Comparison of ENCODE assay signal across 8 cellular contexts in the genomic region with DNA sequence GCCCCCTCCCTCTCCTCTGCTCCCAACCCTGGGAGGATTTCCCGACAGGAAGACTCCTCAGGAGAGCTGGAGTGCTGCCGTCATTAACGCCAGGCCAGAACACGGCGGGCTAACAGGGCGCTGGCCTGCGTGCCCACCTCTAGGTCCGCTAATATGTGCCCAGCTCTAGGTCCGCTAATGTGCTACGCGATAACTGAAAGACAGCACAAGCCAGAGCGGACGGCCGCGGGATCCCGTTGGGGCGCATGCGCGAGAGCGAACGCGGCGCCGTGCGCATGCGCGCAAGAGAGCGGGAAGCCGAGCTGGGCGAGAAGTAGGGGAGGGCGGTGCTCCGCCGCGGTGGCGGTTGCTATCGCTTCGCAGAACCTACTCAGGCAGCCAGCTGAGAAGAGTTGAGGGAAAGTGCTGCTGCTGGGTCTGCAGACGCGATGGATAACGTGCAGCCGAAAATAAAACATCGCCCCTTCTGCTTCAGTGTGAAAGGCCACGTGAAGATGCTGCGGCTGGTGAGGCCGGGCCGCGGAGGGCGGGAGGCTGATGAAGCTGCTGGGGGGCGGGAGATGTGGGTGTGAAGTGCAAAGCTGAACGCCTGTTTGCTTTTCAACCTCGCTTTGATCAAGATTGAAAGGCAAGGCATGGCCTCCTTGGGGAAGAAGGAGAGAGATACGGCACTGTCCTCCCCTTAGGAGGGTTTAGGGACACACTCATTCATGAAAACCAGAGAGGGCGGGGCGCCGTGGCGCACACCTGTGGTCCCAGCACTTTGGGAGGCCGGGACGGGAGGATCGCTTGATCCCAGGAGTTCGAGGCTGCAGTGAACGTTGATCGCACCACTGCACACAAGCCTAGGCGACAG. TPM values are rescaled to one million over a fixed set of nuclear protein-coding genes. Genes with fewer than 3 reads are reported as not detected.
DNase-seq lines count a peak whose midpoint lies in the region; ATAC-seq, FAIRE-seq and TF ChIP-seq lines count a peak whose summit lies in the region.

A gene with protein sequence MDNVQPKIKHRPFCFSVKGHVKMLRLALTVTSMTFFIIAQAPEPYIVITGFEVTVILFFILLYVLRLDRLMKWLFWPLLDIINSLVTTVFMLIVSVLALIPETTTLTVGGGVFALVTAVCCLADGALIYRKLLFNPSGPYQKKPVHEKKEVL (plus strand): TSS at position 289 of the 856 bp plus-strand sequence. CDS start 140 bp downstream, at position 429.

- peak within 1 kb of the TSS; percentile 69 for H3K9ac ChIP-seq in endothelial cell of umbilical vein (replicated peaks; ENCODE audit: extremely low read depth, insufficient read depth, low read length)

- H3K4me2 ChIP-seq in OCI-LY7 (ENCODE audit: low read length): peak within 1 kb of the TSS; percentile 95
- H3K4me2 ChIP-seq in endothelial cell of umbilical vein (ENCODE audit: insufficient read depth, low read length): peak within 1 kb of the TSS; percentile 94

- no peaks in the 10 kb centered on the region for H3K9me1 ChIP-seq in endothelial cell of umbilical vein (replicated peaks; ENCODE audit: control insufficient read depth, extremely low read depth, insufficient read depth, low read length)

- POLR2A ChIA-PET in OCI-LY7 (lab: Charles Lee) (interaction anchor here (0.6 to 3.8 kb wide), 12 partner anchors 9 to 144 kb away, joined by 3 to 23 read pairs (median 5); no protein-coding TSS in a partner anchor), endothelial cell of umbilical vein (lab: Charles Lee) (interaction anchor here (0.7 kb wide), 1 partner anchor 40 kb away, joined by 4 read pairs; no protein-coding TSS in a partner anchor)

- H3K4me1 ChIP-seq in OCI-LY7 (ENCODE audit: insufficient read depth, low read length, poor library complexity, severe bottlenecking) (peaks cover 70% of the 10 kb centered on the region), endothelial cell of umbilical vein (ENCODE audit: control insufficient read depth, extremely low read depth, insufficient read depth, low read length) (peaks cover 32% of the 10 kb centered on the region)

- H4K20me1 ChIP-seq in OCI-LY7 (ENCODE audit: insufficient read depth, low read length) (peaks cover 13% of the 10 kb centered on the region; the same call in 1 of the 2 replicates), endothelial cell of umbilical vein (replicated peaks; ENCODE audit: control insufficient read depth, extremely low read depth, insufficient read depth, low read length) (no peaks in the 10 kb centered on the region)

- TF ChIP-seq CTCF in OCI-LY7 (conservative IDR thresholded peaks at IDR 0.05; ENCODE audit: low read length) (no peak), endothelial cell of umbilical vein (IDR thresholded peaks at IDR 0.05; ENCODE audit: extremely low read depth in 1 of 2, insufficient read depth in 1 of 2, low read depth in 1 of 2, low read length in 2 of 2) (no peak)

- peak; percentile 81 for ATAC-seq in GM21515 (IDR thresholded peaks at IDR 0.05; ENCODE audit: unreplicated experiment)

- BruUV-seq in OCI-LY7 (replicated peaks; lab: Mats Ljungman, UMichigan) (TSS peak; percentile 45), endothelial cell of umbilical vein (replicated peaks; lab: Mats Ljungman, UMichigan) (TSS peak; percentile 27)

- DNase-seq in Caki2 (ENCODE audit: low read depth) (peak; percentile 90), HuH-7 (ENCODE audit: low spot score) (peak; percentile 89), OCI-LY7 (ENCODE audit: low spot score) (peak; percentile 93), endothelial cell of umbilical vein (ENCODE audit: low read depth, low spot score) (peak; percentile 96), middle frontal gyrus (ENCODE audit: extremely low spot score, low spot score) (peak; percentile 88)
- peak; percentile 98 for DNase-seq in activated CD8-positive, alpha-beta memory T cell treated with anti-CD3 and anti-CD28 coated beads, Interleukin-2, amount 50 U/mL, for 48 hours
- peak; percentile 86 to 90 for DNase-seq in stimulated activated CD8-positive, alpha-beta memory T cell treated with anti-CD3 and anti-CD28 coated beads, Interleukin-15, amount 100 ng/mL, for 48 hours (ENCODE audit: low read depth in 2 of 2)

- peak; percentile 90 for FAIRE-seq in endothelial cell of umbilical vein (lab: Jason Lieb, UNC)

- H3K4me3 ChIP-seq in OCI-LY7 (ENCODE audit: low read depth, low read length, poor library complexity, severe bottlenecking): peak within 1 kb of the TSS; percentile 75
- H3K4me3 ChIP-seq in endothelial cell of umbilical vein (replicated peaks in 1 of 3; ENCODE audit: insufficient read depth in 1 of 3, low read depth in 1 of 3, low read length in 3 of 3): peak within 1 kb of the TSS; percentile 13 to 65 (median 57)

- in situ Hi-C loops in Caki2 (cut with HindIII; ENCODE audit: low pct_unique_long_range_greater_than_20kb, low sequenced_read_pairs): no loop called here

- H3K27ac ChIP-seq in OCI-LY7 (ENCODE audit: low read depth, low read length, poor library complexity, severe bottlenecking) (peak within 1 kb of the TSS; percentile 68), endothelial cell of umbilical vein (ENCODE audit: insufficient read depth, low read depth, low read length) (peak within 1 kb of the TSS; percentile 65)

- peaks cover 36% of the 10 kb centered on the region for H3K79me2 ChIP-seq in OCI-LY7 (ENCODE audit: insufficient read depth, low read depth, low read length)
- peaks cover 40% of the 10 kb centered on the region for H3K79me2 ChIP-seq in endothelial cell of umbilical vein (ENCODE audit: control insufficient read depth, insufficient read depth, low read length)

- CTCF ChIA-PET in OCI-LY7 (lab: Charles Lee; ENCODE audit: unreplicated experiment): interaction anchor here (0.7 to 1.5 kb wide), 3 partner anchors 13 to 76 kb away, joined by 3 read pairs; no protein-coding TSS in a partner anchor
- CTCF ChIA-PET in endothelial cell of umbilical vein (lab: Charles Lee): interaction anchor here (0.7 to 4.2 kb wide), 13 partner anchors 10 to 146 kb away, joined by 3 to 15 read pairs (median 4); partner anchors contain the start of gene CMTM3

- no peaks in the 10 kb centered on the region for H3K9me3 ChIP-seq in OCI-LY7 (ENCODE audit: low read length)
- H3K9me3 ChIP-seq in endothelial cell of umbilical vein (replicated peaks; ENCODE audit: control insufficient read depth, insufficient read depth, low read length): no peaks in the 10 kb centered on the region

- H2AFZ ChIP-seq in OCI-LY7 (ENCODE audit: low read length) (peak within 1 kb of the TSS; percentile 89), endothelial cell of umbilical vein (ENCODE audit: low read depth, low read length) (peak within 1 kb of the TSS; percentile 79)

- H3K9me2 ChIP-seq in OCI-LY7 (ENCODE audit: insufficient read depth, low read length): no peaks in the 10 kb centered on the region

- intact Hi-C loops in OCI-LY7 (cut with micrococcal nuclease; ENCODE audit: unreplicated experiment): loop anchor here (2.0 to 5.0 kb wide), 3 partner anchors 28 to 74 kb away; partner anchors contain the start of gene CMTM3
- intact Hi-C loops in endothelial cell of umbilical vein (cut with micrococcal nuclease): loop anchor here (1.0 to 2.0 kb wide), 3 partner anchors 28 to 52 kb away; partner anchors contain the start of gene CMTM3

- dilution Hi-C loops in endothelial cell of umbilical vein (cut with MboI; ENCODE audit: extremely low pct_ligation_motif_present, low sequenced_read_pairs): no loop called here

- TF ChIP-seq POLR2A in endothelial cell of umbilical vein (IDR thresholded peaks at IDR 0.05; ENCODE audit: low read depth, low read length): peak; percentile 83

- H3K36me3 ChIP-seq in OCI-LY7 (ENCODE audit: insufficient read depth, low read length): peaks cover 35% of the 10 kb centered on the region
- H3K36me3 ChIP-seq in endothelial cell of umbilical vein (ENCODE audit: control insufficient read depth in 2 of 2, extremely low read depth in 1 of 2, insufficient read depth in 2 of 2, low read length in 2 of 2): no peaks in the 10 kb centered on the region

- H3K27me3 ChIP-seq in endothelial cell of umbilical vein (ENCODE audit: control insufficient read depth in 2 of 2, insufficient read depth in 2 of 2, low read length in 2 of 2): no peaks in the 10 kb centered on the region

TF ChIP-seq in endothelial cell of umbilical vein, 7 proteins besides CTCF, POLR2A, EP300 and RAD21:
- TF ChIP-seq MAX (IDR thresholded peaks at IDR 0.05; ENCODE audit: insufficient read depth, insufficient read length) (peak; percentile 39), POLR2AphosphoS5 (IDR thresholded peaks at IDR 0.05; ENCODE audit: insufficient read depth, low read depth, low read length) (peak; percentile 69), EZH2 (IDR thresholded peaks at IDR 0.05; ENCODE audit: borderline replicate concordance, low read depth, low read length, severe bottlenecking) (no peak), GATA2 (IDR thresholded peaks at IDR 0.05; ENCODE audit: insufficient read depth, insufficient read length, low read depth, low read length) (no peak), FOS (IDR thresholded peaks at IDR 0.05; ENCODE audit: borderline replicate concordance, insufficient read depth, low read length) (no peak)
TF ChIP-seq in endothelial cell of umbilical vein: peak in this region for 2.

RNA-seq across cellular contexts. Expression of the gene that starts here (rescaled TPM):
- total RNA-seq in Caki2 (2014; rRNA removed; shearing (Covaris generic); ENCODE audit: low replicate concordance): 128 and 135 TPM in 2 replicates
- total RNA-seq in OCI-LY7 (2014; rRNA removed; shearing (Covaris generic)): 56.6 and 58.3 TPM in 2 replicates
- total RNA-seq in OCI-LY7 (2022) (98.7 and 109 TPM in 2 replicates), endothelial cell of umbilical vein (80.0 and 93.4 TPM in 2 replicates)
- polyA plus RNA-seq in endothelial cell of umbilical vein: 197 and 209 TPM in 2 replicates
- 174 and 175 TPM in 2 replicates for polyA plus RNA-seq in endothelial cell of umbilical vein (2011; cell fraction: cytosol; rRNA removed)
- polyA plus RNA-seq in endothelial cell of umbilical vein (2011; cell fraction: nucleus; rRNA removed): 54.0 and 61.7 TPM in 2 replicates
- polyA plus RNA-seq in endothelial cell of umbilical vein (2012): 85.6 and 95.1 TPM in 2 replicates
- polyA minus RNA-seq in endothelial cell of umbilical vein: 49.7 and 62.3 TPM in 2 replicates
- polyA minus RNA-seq in endothelial cell of umbilical vein (2011; cell fraction: cytosol; rRNA and poly(A)+ RNA removed): 38.7 TPM
- polyA minus RNA-seq in endothelial cell of umbilical vein (2011; cell fraction: nucleus; rRNA and poly(A)+ RNA removed): 9.4 and 9.9 TPM in 2 replicates

Comparison
In these comparisons a context has a peak if more than half of its experiments do, and no peak if none do; other contexts are left out.
1. Peak in every context shown above with its lines: DNase-seq, ATAC-seq, H3K4me3 ChIP-seq and H3K27ac ChIP-seq.